ENCODE assay signal across 3 cellular contexts in the genomic region with DNA sequence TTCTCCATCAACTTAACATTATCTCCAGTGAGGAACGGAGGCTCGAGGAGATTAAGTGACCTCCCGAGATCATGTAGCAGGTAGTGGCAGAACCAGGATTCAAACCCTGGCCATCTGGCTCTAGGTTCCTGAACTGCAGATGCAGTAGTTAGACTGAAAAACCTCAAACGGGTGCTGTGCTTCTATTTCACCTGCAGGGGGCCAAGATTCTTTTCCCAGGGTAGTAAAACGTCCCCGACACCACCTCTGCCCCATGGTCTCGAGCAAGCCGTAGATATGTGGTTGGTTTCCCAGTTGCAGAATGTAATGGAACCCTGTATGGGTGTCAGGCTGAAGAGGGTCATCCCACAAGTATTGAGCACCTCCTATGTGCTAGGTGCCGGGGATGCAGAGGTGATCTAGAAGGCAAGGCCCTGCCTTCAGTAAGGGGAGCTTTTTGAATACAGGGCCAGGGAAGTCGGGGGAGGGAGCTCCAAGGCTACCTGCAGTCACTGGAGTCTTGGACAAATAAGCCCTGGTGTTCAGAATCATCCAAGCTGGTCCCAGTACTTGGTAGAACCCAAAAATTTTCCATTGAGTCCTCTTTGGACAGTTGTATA.
TF ChIP-seq lines count a peak whose summit lies in the region.

No MANE protein-coding gene starts in this region.

TF ChIP-seq in GM23338, 12 proteins besides CTCF, POLR2A, EP300 and RAD21 (continued from another document and continues in another):
- TF ChIP-seq JUNB (IDR thresholded peaks at IDR 0.05; ENCODE audit: unreplicated experiment) (no peak), NANOG (IDR thresholded peaks at IDR 0.05; ENCODE audit: borderline replicate concordance) (no peak), POLR2AphosphoS5 (IDR thresholded peaks at IDR 0.05; ENCODE audit: low read depth) (no peak), CREB1 (CRISPR knock-in tag; IDR thresholded peaks at IDR 0.05; ENCODE audit: low read depth) (no peak), EZH2phosphoT487 (IDR thresholded peaks at IDR 0.05; ENCODE audit: unreplicated experiment) (no peak), ZNF331 (CRISPR knock-in tag; IDR thresholded peaks at IDR 0.05; ENCODE audit: low read depth) (no peak)
- TF ChIP-seq, protein P1, sequence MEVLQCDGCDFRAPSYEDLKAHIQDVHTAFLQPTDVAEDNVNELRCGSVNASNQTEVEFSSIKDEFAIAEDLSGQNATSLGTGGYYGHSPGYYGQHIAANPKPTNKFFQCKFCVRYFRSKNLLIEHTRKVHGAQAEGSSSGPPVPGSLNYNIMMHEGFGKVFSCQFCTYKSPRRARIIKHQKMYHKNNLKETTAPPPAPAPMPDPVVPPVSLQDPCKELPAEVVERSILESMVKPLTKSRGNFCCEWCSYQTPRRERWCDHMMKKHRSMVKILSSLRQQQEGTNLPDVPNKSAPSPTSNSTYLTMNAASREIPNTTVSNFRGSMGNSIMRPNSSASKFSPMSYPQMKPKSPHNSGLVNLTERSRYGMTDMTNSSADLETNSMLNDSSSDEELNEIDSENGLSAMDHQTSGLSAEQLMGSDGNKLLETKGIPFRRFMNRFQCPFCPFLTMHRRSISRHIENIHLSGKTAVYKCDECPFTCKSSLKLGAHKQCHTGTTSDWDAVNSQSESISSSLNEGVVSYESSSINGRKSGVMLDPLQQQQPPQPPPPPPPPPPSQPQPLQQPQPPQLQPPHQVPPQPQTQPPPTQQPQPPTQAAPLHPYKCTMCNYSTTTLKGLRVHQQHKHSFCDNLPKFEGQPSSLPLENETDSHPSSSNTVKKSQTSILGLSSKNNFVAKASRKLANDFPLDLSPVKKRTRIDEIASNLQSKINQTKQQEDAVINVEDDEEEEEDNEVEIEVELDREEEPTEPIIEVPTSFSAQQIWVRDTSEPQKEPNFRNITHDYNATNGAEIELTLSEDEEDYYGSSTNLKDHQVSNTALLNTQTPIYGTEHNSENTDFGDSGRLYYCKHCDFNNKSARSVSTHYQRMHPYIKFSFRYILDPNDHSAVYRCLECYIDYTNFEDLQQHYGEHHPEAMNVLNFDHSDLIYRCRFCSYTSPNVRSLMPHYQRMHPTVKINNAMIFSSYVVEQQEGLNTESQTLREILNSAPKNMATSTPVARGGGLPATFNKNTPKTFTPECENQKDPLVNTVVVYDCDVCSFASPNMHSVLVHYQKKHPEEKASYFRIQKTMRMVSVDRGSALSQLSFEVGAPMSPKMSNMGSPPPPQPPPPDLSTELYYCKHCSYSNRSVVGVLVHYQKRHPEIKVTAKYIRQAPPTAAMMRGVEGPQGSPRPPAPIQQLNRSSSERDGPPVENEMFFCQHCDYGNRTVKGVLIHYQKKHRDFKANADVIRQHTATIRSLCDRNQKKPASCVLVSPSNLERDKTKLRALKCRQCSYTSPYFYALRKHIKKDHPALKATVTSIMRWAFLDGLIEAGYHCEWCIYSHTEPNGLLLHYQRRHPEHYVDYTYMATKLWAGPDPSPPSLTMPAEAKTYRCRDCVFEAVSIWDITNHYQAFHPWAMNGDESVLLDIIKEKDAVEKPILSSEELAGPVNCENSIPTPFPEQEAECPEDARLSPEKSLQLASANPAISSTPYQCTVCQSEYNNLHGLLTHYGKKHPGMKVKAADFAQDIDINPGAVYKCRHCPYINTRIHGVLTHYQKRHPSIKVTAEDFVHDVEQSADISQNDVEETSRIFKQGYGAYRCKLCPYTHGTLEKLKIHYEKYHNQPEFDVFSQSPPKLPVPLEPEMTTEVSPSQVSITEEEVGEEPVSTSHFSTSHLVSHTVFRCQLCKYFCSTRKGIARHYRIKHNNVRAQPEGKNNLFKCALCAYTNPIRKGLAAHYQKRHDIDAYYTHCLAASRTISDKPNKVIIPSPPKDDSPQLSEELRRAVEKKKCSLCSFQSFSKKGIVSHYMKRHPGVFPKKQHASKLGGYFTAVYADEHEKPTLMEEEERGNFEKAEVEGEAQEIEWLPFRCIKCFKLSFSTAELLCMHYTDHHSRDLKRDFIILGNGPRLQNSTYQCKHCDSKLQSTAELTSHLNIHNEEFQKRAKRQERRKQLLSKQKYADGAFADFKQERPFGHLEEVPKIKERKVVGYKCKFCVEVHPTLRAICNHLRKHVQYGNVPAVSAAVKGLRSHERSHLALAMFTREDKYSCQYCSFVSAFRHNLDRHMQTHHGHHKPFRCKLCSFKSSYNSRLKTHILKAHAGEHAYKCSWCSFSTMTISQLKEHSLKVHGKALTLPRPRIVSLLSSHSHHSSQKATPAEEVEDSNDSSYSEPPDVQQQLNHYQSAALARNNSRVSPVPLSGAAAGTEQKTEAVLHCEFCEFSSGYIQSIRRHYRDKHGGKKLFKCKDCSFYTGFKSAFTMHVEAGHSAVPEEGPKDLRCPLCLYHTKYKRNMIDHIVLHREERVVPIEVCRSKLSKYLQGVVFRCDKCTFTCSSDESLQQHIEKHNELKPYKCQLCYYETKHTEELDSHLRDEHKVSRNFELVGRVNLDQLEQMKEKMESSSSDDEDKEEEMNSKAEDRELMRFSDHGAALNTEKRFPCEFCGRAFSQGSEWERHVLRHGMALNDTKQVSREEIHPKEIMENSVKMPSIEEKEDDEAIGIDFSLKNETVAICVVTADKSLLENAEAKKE (CRISPR knock-in tag; IDR thresholded peaks at IDR 0.05): no peak

TF ChIP-seq in WTC11, 78 proteins besides CTCF, POLR2A, EP300 and RAD21 (continued from another document and continues in another):
- TF ChIP-seq, protein P2, sequence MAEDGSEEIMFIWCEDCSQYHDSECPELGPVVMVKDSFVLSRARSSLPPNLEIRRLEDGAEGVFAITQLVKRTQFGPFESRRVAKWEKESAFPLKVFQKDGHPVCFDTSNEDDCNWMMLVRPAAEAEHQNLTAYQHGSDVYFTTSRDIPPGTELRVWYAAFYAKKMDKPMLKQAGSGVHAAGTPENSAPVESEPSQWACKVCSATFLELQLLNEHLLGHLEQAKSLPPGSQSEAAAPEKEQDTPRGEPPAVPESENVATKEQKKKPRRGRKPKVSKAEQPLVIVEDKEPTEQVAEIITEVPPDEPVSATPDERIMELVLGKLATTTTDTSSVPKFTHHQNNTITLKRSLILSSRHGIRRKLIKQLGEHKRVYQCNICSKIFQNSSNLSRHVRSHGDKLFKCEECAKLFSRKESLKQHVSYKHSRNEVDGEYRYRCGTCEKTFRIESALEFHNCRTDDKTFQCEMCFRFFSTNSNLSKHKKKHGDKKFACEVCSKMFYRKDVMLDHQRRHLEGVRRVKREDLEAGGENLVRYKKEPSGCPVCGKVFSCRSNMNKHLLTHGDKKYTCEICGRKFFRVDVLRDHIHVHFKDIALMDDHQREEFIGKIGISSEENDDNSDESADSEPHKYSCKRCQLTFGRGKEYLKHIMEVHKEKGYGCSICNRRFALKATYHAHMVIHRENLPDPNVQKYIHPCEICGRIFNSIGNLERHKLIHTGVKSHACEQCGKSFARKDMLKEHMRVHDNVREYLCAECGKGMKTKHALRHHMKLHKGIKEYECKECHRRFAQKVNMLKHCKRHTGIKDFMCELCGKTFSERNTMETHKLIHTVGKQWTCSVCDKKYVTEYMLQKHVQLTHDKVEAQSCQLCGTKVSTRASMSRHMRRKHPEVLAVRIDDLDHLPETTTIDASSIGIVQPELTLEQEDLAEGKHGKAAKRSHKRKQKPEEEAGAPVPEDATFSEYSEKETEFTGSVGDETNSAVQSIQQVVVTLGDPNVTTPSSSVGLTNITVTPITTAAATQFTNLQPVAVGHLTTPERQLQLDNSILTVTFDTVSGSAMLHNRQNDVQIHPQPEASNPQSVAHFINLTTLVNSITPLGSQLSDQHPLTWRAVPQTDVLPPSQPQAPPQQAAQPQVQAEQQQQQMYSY (CRISPR knock-in tag; IDR thresholded peaks at IDR 0.05): no peak
- TF ChIP-seq NFE2L1 (CRISPR knock-in tag; IDR thresholded peaks at IDR 0.05) (no peak), NR2C2 (CRISPR knock-in tag; IDR thresholded peaks at IDR 0.05) (no peak), IRF1 (CRISPR knock-in tag; IDR thresholded peaks at IDR 0.05) (no peak)
- TF ChIP-seq, protein P3, sequence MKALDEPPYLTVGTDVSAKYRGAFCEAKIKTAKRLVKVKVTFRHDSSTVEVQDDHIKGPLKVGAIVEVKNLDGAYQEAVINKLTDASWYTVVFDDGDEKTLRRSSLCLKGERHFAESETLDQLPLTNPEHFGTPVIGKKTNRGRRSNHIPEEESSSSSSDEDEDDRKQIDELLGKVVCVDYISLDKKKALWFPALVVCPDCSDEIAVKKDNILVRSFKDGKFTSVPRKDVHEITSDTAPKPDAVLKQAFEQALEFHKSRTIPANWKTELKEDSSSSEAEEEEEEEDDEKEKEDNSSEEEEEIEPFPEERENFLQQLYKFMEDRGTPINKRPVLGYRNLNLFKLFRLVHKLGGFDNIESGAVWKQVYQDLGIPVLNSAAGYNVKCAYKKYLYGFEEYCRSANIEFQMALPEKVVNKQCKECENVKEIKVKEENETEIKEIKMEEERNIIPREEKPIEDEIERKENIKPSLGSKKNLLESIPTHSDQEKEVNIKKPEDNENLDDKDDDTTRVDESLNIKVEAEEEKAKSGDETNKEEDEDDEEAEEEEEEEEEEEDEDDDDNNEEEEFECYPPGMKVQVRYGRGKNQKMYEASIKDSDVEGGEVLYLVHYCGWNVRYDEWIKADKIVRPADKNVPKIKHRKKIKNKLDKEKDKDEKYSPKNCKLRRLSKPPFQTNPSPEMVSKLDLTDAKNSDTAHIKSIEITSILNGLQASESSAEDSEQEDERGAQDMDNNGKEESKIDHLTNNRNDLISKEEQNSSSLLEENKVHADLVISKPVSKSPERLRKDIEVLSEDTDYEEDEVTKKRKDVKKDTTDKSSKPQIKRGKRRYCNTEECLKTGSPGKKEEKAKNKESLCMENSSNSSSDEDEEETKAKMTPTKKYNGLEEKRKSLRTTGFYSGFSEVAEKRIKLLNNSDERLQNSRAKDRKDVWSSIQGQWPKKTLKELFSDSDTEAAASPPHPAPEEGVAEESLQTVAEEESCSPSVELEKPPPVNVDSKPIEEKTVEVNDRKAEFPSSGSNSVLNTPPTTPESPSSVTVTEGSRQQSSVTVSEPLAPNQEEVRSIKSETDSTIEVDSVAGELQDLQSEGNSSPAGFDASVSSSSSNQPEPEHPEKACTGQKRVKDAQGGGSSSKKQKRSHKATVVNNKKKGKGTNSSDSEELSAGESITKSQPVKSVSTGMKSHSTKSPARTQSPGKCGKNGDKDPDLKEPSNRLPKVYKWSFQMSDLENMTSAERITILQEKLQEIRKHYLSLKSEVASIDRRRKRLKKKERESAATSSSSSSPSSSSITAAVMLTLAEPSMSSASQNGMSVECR (CRISPR knock-in tag; IDR thresholded peaks at IDR 0.05; ENCODE audit: borderline replicate concordance): no peak

TF ChIP-seq in liver, 16 proteins besides CTCF, POLR2A, EP300 and RAD21 (continued from another document):
- no peak for TF ChIP-seq REST (IDR thresholded peaks at IDR 0.05)
